In the genomic region with DNA sequence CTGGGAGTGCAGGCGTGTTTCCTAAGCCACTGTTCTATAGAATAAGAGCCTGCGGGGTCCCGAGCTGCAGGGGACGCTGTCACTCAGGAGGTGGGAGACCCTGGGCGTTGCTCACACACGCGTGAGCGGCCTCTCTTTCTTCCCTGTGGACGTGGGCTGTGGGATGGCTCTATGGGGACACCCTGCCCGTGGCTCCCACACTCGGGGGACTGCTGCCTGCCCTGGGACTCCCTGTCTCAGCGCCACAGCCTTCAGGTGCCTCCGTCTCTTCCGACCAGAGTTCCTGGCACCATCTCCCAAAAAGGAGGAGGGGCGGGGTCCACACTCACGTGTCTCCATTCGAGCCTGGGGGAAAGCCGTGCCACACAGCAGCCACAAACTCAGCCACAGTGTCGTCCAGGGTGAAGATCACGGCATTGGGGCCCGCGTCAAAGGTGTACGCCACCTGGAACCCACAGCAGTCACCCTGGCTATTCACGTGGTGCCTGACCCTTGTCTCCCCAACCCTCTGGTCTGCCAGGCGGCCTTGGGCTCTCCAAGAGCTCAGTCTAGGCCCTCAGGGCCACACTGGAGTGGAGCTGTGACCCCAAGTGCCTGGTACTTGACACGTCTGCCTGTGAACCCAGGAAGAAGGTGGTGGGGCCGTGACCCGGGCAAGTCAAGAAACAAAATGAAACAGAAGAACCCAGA, we compare ENCODE assay signal across 25 cellular contexts. TPM values are rescaled to one million over a fixed set of nuclear protein-coding genes. Genes with fewer than 3 reads are reported as not detected.
"Had no signal": no experiment of that assay in that cellular context is flagged by ENCODE, and none has a peak within 500 bp of the region (broad histone marks: within the 10 kb centered on the region; RNA-seq: fewer than 3 reads in every experiment).

No MANE protein-coding gene starts in this region.

- H3K4me3 ChIP-seq: lower lobe of right lung, ovary, smooth muscle cell, thoracic aorta, upper lobe of left lung had no signal

- H3K4me3 Mint-ChIP-seq: activated CD4-positive, alpha-beta memory T cell treated with anti-CD3 and anti-CD28 coated beads, Interleukin-2, amount 10 ng/mL, durations not matched to agents 7 days and 5 days; activated naive CD8-positive, alpha-beta T cell treated with anti-CD3 and anti-CD28 coated beads, Interleukin-2, amount 50 U/mL, for 24 hours; activated T-cell treated with anti-CD3 and anti-CD28 coated beads, Interleukin-2, amount 50 U/mL, for 72 hours; brain; nephron progenitor cell; stimulated activated naive B cell treated with anti-CD40 and anti-IgM and Interleukin-4, amounts not matched to agents 10 μg/mL and 1 μg/mL and 100 μg/mL, for 72 hours had no signal

- DNase-seq: activated CD4-positive, alpha-beta memory T cell treated with anti-CD3 and anti-CD28 coated beads, Interleukin-2, amount 10 ng/mL, durations not matched to agents 7 days and 5 days; activated CD4-positive, alpha-beta T cell treated with anti-CD3 and anti-CD28 coated beads for 1 hour; activated CD8-positive, alpha-beta memory T cell treated with anti-CD3 and anti-CD28 coated beads, Interleukin-2, amount 50 U/mL, for 4 hours; activated gamma-delta T cell; activated naive CD8-positive, alpha-beta T cell treated with anti-CD3 and anti-CD28 coated beads, Interleukin-2, amount 50 U/mL, for 24 hours; activated T-cell treated with anti-CD3 and anti-CD28 coated beads, Interleukin-2, amount 50 U/mL, for 72 hours; anterior cingulate cortex; caudate nucleus; foreskin keratinocyte; hippocampal formation; islet precursor cell; lower lobe of right lung; nephron progenitor cell; ovary; stimulated activated CD4-positive, alpha-beta T cell treated with anti-CD3 and anti-CD28 coated beads, Interleukin-4, amount 100 ng/mL, for 24 hours had no signal

- H3K9me3 Mint-ChIP-seq: activated CD4-positive, alpha-beta memory T cell treated with anti-CD3 and anti-CD28 coated beads, Interleukin-2, amount 10 ng/mL, durations not matched to agents 7 days and 5 days; activated naive CD8-positive, alpha-beta T cell treated with anti-CD3 and anti-CD28 coated beads, Interleukin-2, amount 50 U/mL, for 24 hours; activated T-cell treated with anti-CD3 and anti-CD28 coated beads, Interleukin-2, amount 50 U/mL, for 72 hours; brain; nephron progenitor cell; stimulated activated naive B cell treated with anti-CD40 and anti-IgM and Interleukin-4, amounts not matched to agents 10 μg/mL and 1 μg/mL and 100 μg/mL, for 72 hours had no signal

- H3K4me1 ChIP-seq: foreskin keratinocyte had no signal

- H3K27me3 Mint-ChIP-seq: activated CD4-positive, alpha-beta memory T cell treated with anti-CD3 and anti-CD28 coated beads, Interleukin-2, amount 10 ng/mL, durations not matched to agents 7 days and 5 days; activated naive CD8-positive, alpha-beta T cell treated with anti-CD3 and anti-CD28 coated beads, Interleukin-2, amount 50 U/mL, for 24 hours; brain; stimulated activated naive B cell treated with anti-CD40 and anti-IgM and Interleukin-4, amounts not matched to agents 10 μg/mL and 1 μg/mL and 100 μg/mL, for 72 hours had no signal

- ATAC-seq: activated naive CD8-positive, alpha-beta T cell treated with anti-CD3 and anti-CD28 coated beads, Interleukin-2, amount 50 U/mL, for 24 hours; activated T-cell treated with anti-CD3 and anti-CD28 coated beads, Interleukin-2, amount 50 U/mL, for 72 hours; foreskin keratinocyte; lower lobe of right lung; sciatic nerve; stimulated activated naive B cell treated with anti-CD40 and anti-IgM and Interleukin-4, amounts not matched to agents 10 μg/mL and 1 μg/mL and 100 μg/mL, for 72 hours had no signal

- H3K36me3 ChIP-seq: ovary had no signal

- H3K27me3 ChIP-seq: foreskin keratinocyte, ovary, upper lobe of left lung had no signal

- H3K27ac Mint-ChIP-seq: activated CD4-positive, alpha-beta memory T cell treated with anti-CD3 and anti-CD28 coated beads, Interleukin-2, amount 10 ng/mL, durations not matched to agents 7 days and 5 days; activated naive CD8-positive, alpha-beta T cell treated with anti-CD3 and anti-CD28 coated beads, Interleukin-2, amount 50 U/mL, for 24 hours; activated T-cell treated with anti-CD3 and anti-CD28 coated beads, Interleukin-2, amount 50 U/mL, for 72 hours; nephron progenitor cell had no signal

- H3K4me2 ChIP-seq: smooth muscle cell had no signal

- H3K9me3 ChIP-seq: lower lobe of right lung, ovary, thoracic aorta, upper lobe of left lung had no signal

- H3K27ac ChIP-seq: foreskin keratinocyte, lower lobe of right lung, ovary, thoracic aorta, upper lobe of left lung had no signal

RNA-seq across cellular contexts. Expression of a gene that starts 16.1 kb away (rescaled TPM):
- total RNA-seq: fibroblast of lung; foreskin keratinocyte; lower lobe of right lung; mesenteric fat pad; ovary; pulmonary artery endothelial cell; sciatic nerve; smooth muscle cell; T-helper 1 cell treated with Interleukin-12 subunit alpha and Interleukin-12 subunit beta and Interleukin-4 antibody, amounts not matched to agents 30 ng/mL and 1 ng/mL, for 36 hours had no signal
- polyA plus RNA-seq: fibroblast of lung, foreskin keratinocyte, ovary, smooth muscle cell had no signal

RNA-seq across cellular contexts. Expression of a gene that starts 31.8 kb away (rescaled TPM):
- total RNA-seq: foreskin keratinocyte had no signal
- polyA plus RNA-seq: fibroblast of lung had no signal
